In genomic region chr17:2087597-2088211, GRCh38 we compare ENCODE assay signal across 8 cellular contexts. TPM values are rescaled to one million over a fixed set of nuclear protein-coding genes. Genes with fewer than 3 reads are reported as not detected.
A peak's percentile ranks its signal among the peaks of the same experiment; 100 is the strongest.
DNase-seq lines count a peak whose midpoint lies in the region; ATAC-seq and TF ChIP-seq lines count a peak whose summit lies in the region.

No MANE protein-coding gene starts in this region.

- H3K9me3 ChIP-seq in Loucy (ENCODE audit: insufficient read depth, low read depth, low read length) (no peaks in the 10 kb centered on the region), liver (ENCODE audit: control insufficient read depth in 4 of 4, low read length in 3 of 4) (no peaks in the 10 kb centered on the region), subcutaneous abdominal adipose tissue (ENCODE audit: control insufficient read depth in 5 of 5, low read length in 5 of 5) (no peaks in the 10 kb centered on the region)

- peak overlapping the region; percentile 77 for H3K4me3 Mint-ChIP-seq in activated T-helper 17 cell treated with anti-CD3 and anti-CD28 coated beads, Interleukin-2, amount 50 U/mL, for 72 hours

- DNase-seq in LoVo (ENCODE audit: low spot score), result no peak
- DNase-seq in GOT3 (lab: John Stamatoyannopoulos, UW), result no peak
- DNase-seq in HT-29 (ENCODE audit: low spot score), result no peak

- H3K27me3 ChIP-seq in Loucy (ENCODE audit: insufficient read depth, low read length, poor library complexity, severe bottlenecking), result no peaks in the 10 kb centered on the region
- no peaks in the 10 kb centered on the region for H3K27me3 ChIP-seq in liver (ENCODE audit: control insufficient read depth in 4 of 4, insufficient read depth in 4 of 4, low read length in 3 of 4)
- H3K27me3 ChIP-seq in subcutaneous abdominal adipose tissue (ENCODE audit: control insufficient read depth in 5 of 5, insufficient read depth in 4 of 5, low read length in 5 of 5), result no peaks in the 10 kb centered on the region

- no peak for TF ChIP-seq CTCF in Loucy (conservative IDR thresholded peaks at IDR 0.05; ENCODE audit: low read length)
- TF ChIP-seq CTCF in liver (IDR thresholded peaks at IDR 0.05; ENCODE audit: low read depth, low read length, missing input control), result no peak

- TF ChIP-seq RAD21 in liver (IDR thresholded peaks at IDR 0.05), result peak; percentile 10 to 17

- peak; percentile 45 for ATAC-seq in GM19452 (IDR thresholded peaks at IDR 0.05; ENCODE audit: unreplicated experiment)
- peak; percentile 67 for ATAC-seq in activated T-helper 17 cell treated with anti-CD3 and anti-CD28 coated beads, Interleukin-2, amount 50 U/mL, for 72 hours (replicated peaks)

- peak overlapping the region; percentile 67 to 75 for H3K27ac ChIP-seq in liver (ENCODE audit: low read depth in 1 of 2, low read length in 2 of 2)
- peak overlapping the region; percentile 4 for H3K27ac ChIP-seq in subcutaneous abdominal adipose tissue (ENCODE audit: low read depth, low read length)

- 60% methylated on average over 10 of the region's 10 CpGs for whole genome bisulfite sequencing in liver

- no peaks in the 10 kb centered on the region for H3F3A ChIP-seq in Loucy (ENCODE audit: low read depth)

- H3K4me1 Mint-ChIP-seq in activated T-helper 17 cell treated with anti-CD3 and anti-CD28 coated beads, Interleukin-2, amount 50 U/mL, for 72 hours, result peaks cover 51% of the 10 kb centered on the region

- no peaks in the 10 kb centered on the region for H3K79me2 ChIP-seq in Loucy (ENCODE audit: insufficient read depth, low read length)

- no peak overlapping the region for H2AFZ ChIP-seq in Loucy (ENCODE audit: low read length)

- H4K20me1 ChIP-seq in Loucy (ENCODE audit: insufficient read depth, low read length, poor library complexity, severe bottlenecking), result no peaks in the 10 kb centered on the region

- H3K9me2 ChIP-seq in Loucy (replicated peaks; ENCODE audit: low read depth, low read length), result no peaks in the 10 kb centered on the region

- peaks cover 70% of the 10 kb centered on the region for H3K4me1 ChIP-seq in Loucy (ENCODE audit: insufficient read depth, low read length, poor library complexity, severe bottlenecking)
- H3K4me1 ChIP-seq in liver (ENCODE audit: control insufficient read depth in 4 of 4, insufficient read depth in 4 of 4, low read length in 3 of 4), result peaks cover 2 to 27% (median 17%) of the 10 kb centered on the region in 4 donors
- peaks cover 41 to 86% (median 82%) of the 10 kb centered on the region in 5 donors for H3K4me1 ChIP-seq in subcutaneous abdominal adipose tissue (ENCODE audit: control insufficient read depth in 5 of 5, insufficient read depth in 5 of 5, low read length in 5 of 5)

- H3K36me3 Mint-ChIP-seq in activated T-helper 17 cell treated with anti-CD3 and anti-CD28 coated beads, Interleukin-2, amount 50 U/mL, for 72 hours (ENCODE audit: low read depth), result peaks cover 54% of the 10 kb centered on the region

- no peaks in the 10 kb centered on the region for H3K27me3 Mint-ChIP-seq in activated T-helper 17 cell treated with anti-CD3 and anti-CD28 coated beads, Interleukin-2, amount 50 U/mL, for 72 hours

- peak overlapping the region; percentile 70 for H3K4me2 ChIP-seq in Loucy (ENCODE audit: low read depth, low read length, poor library complexity, severe bottlenecking)

- H3K36me3 ChIP-seq in Loucy (ENCODE audit: insufficient read depth, low read length), result peaks cover 36% of the 10 kb centered on the region; the same call in 1 of the 2 replicates
- H3K36me3 ChIP-seq in liver (ENCODE audit: control insufficient read depth in 4 of 4, insufficient read depth in 3 of 4, low read depth in 1 of 4, low read length in 3 of 4), result no peaks in the 10 kb centered on the region
- H3K36me3 ChIP-seq in subcutaneous abdominal adipose tissue (ENCODE audit: control insufficient read depth in 5 of 5, insufficient read depth in 5 of 5, low read length in 5 of 5), result peaks cover 0 to 4% (median under 1%) of the 10 kb centered on the region in 5 donors

- peak overlapping the region; percentile 32 for H3K4me3 ChIP-seq in Loucy (ENCODE audit: low read length, poor library complexity, severe bottlenecking)
- no peak overlapping the region for H3K4me3 ChIP-seq in liver (ENCODE audit: low read depth in 1 of 3, low read length in 3 of 3)
- H3K4me3 ChIP-seq in subcutaneous abdominal adipose tissue (ENCODE audit: low read depth in 1 of 5, low read length in 5 of 5), result peak overlapping the region in 1 of 5 donors; percentile 9

- no peaks in the 10 kb centered on the region for H3K9me3 Mint-ChIP-seq in activated T-helper 17 cell treated with anti-CD3 and anti-CD28 coated beads, Interleukin-2, amount 50 U/mL, for 72 hours

- H3K9ac ChIP-seq in Loucy (ENCODE audit: low read depth, low read length, poor library complexity, severe bottlenecking) (peak overlapping the region; percentile 56), liver (ENCODE audit: low read depth in 1 of 2, low read length in 2 of 2) (no peak overlapping the region), subcutaneous abdominal adipose tissue (ENCODE audit: low read length in 5 of 5) (no peak overlapping the region)

- peak overlapping the region; percentile 72 for H3K27ac Mint-ChIP-seq in activated T-helper 17 cell treated with anti-CD3 and anti-CD28 coated beads, Interleukin-2, amount 50 U/mL, for 72 hours

TF ChIP-seq in liver, 16 proteins besides CTCF, POLR2A, EP300 and RAD21:
- TF ChIP-seq SP1 (IDR thresholded peaks at IDR 0.05) (peak; percentile 44), RXRA (IDR thresholded peaks at IDR 0.05) (peak; percentile 74 to 79), MAX (IDR thresholded peaks at IDR 0.05) (no peak), ZBTB33 (IDR thresholded peaks at IDR 0.05) (no peak), NR2F2 (IDR thresholded peaks at IDR 0.05) (peak; percentile 98)

RNA-seq across cellular contexts. Expression of gene HIC1, which starts 32.8 kb away (rescaled TPM):
- total RNA-seq in activated T-helper 17 cell treated with anti-CD3 and anti-CD28 coated beads, Interleukin-2, amount 50 U/mL, for 72 hours, result 10 to 100 TPM; 22.8 to 24.4 TPM
- 1 to 10 TPM; 3.9 to 4.8 TPM for total RNA-seq in liver
- 1 to 10 TPM in 1 of 2 donors, under 1 TPM in 1; 0.44 to 3.5 TPM for polyA plus RNA-seq in liver
- total RNA-seq in HT-29 (2014; rRNA removed; shearing (Covaris generic)), result 0.31 and 0.55 TPM in 2 replicates

RNA-seq across cellular contexts. Expression of gene OVCA2, which starts 45.9 kb away (rescaled TPM):
- total RNA-seq in activated T-helper 17 cell treated with anti-CD3 and anti-CD28 coated beads, Interleukin-2, amount 50 U/mL, for 72 hours, result 10 to 100 TPM; 20.7 to 39.3 TPM
- 10 to 100 TPM; 16.1 to 17.2 TPM for total RNA-seq in liver
- 10 to 100 TPM; 30.3 to 30.6 TPM for polyA plus RNA-seq in liver
- 54.1 and 56.8 TPM in 2 replicates for total RNA-seq in HT-29 (2014; rRNA removed; shearing (Covaris generic))

RNA-seq across cellular contexts. Expression of gene DPH1, which starts 57.8 kb away (rescaled TPM):
- total RNA-seq in activated T-helper 17 cell treated with anti-CD3 and anti-CD28 coated beads, Interleukin-2, amount 50 U/mL, for 72 hours, result 10 to 100 TPM; 36.9 to 40.2 TPM
- 10 to 100 TPM in 1 of 2 donors, 1 to 10 TPM in 1; 9.8 to 24.6 TPM for total RNA-seq in liver
- polyA plus RNA-seq in liver, result 10 to 100 TPM; 17.5 to 21.2 TPM
- 31.6 and 38.5 TPM in 2 replicates for total RNA-seq in HT-29 (2014; rRNA removed; shearing (Covaris generic))

Comparison
In these comparisons a context has a peak if more than half of its experiments do, and no peak if none do; other contexts are left out.
1. RNA of gene HIC1, which starts 32.8 kb away (total RNA-seq): 22.8 to 24.4 TPM in activated T-helper 17 cell treated with anti-CD3 and anti-CD28 coated beads, Interleukin-2, amount 50 U/mL, for 72 hours; 3.9 to 4.8 TPM in liver and 0.31 to 0.55 TPM in HT-29; every median in the first group is over 4 times any median in the second.